ENCODE assay signal across 27 cellular contexts in the genomic region with DNA sequence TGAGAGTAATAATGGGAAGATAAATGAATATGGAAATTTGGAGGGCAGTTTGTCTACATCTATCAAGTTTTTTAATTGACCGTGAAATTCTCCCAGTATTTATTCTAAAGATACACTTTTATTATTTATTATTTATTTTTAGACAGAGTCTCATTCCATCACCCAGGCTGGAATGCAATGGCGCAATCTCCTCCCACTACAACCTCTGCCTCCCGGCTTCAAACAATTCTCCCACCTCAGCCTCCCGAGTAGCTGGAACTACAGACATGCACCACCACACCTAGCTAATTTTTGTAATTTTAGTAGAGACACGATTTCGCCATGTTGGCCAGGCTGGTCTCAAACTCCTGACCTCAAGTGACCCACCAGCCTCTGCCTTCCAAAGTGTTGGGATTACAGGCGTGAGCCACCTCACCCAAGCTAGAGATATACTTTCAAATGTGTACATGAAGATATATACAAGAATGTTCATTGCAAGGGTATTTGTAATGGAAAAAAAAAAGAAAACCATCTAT.
"Had no signal": no experiment of that assay in that cellular context is flagged by ENCODE, and none has a peak within 500 bp of the region (broad histone marks: within the 10 kb centered on the region; RNA-seq: fewer than 3 reads in every experiment).

No MANE protein-coding gene starts in this region.

- DNase-seq: activated B cell treated with CpG ODN at 0.5 μM for 24 hours; activated CD4-positive, alpha-beta memory T cell treated with anti-CD3 and anti-CD28 coated beads for 36 hours; activated CD4-positive, alpha-beta T cell treated with anti-CD3 and anti-CD28 coated beads for 4 hours; activated CD4-positive, alpha-beta T cell treated with anti-CD3 and anti-CD28 coated beads, Interleukin-2, amount 50 U/mL, for 1 hour; activated CD4-positive, CD25-positive, alpha-beta regulatory T cell treated with anti-CD3 and anti-CD28 coated beads, Interleukin-2, amount 50 U/mL, for 72 hours; activated CD8-positive, alpha-beta memory T cell treated with anti-CD3 and anti-CD28 coated beads, Interleukin-2, amount 50 U/mL, for 4 hours; activated naive CD4-positive, alpha-beta T cell treated with anti-CD3 and anti-CD28 coated beads, Interleukin-2, amount 10 ng/mL, durations not matched to agents 7 days and 5 days; activated naive CD8-positive, alpha-beta T cell treated with anti-CD3 and anti-CD28 coated beads, Interleukin-2, amount 50 U/mL, for 24 hours; activated T-cell treated with anti-CD3 and anti-CD28 coated beads for 4 hours; activated T-cell treated with anti-CD3 and anti-CD28 coated beads, Interleukin-2, amount 50 U/mL, for 4 hours; amniotic stem cell; aorta; brain microvascular endothelial cell; KG1; NCI-H1092 treated with DMSO at 0.1 percent for 48 hours; NCI-H1417 treated with DMSO at 0.1 percent for 48 hours; NCI-H187 treated with DMSO at 0.1 percent for 48 hours; NCI-H2081; NCI-H2227 treated with DMSO at 0.1 percent for 48 hours; NCI-H446 treated with DMSO at 0.1 percent for 48 hours; PC-3; Peyer's patch; RPMI8226; SW 1271; T-helper 1 cell; T-helper 2 cell; T-helper 9 cell had no signal
